Comparison of ENCODE assay signal across 7 cellular contexts in genomic region chr19:19820774-19821315, GRCh38. TPM values are rescaled to one million over a fixed set of nuclear protein-coding genes. Genes with fewer than 3 reads are reported as not detected.
DNase-seq lines count a peak whose midpoint lies in the region; ATAC-seq lines count a peak whose summit lies in the region.

No MANE protein-coding gene starts in this region.

- peak overlapping the region; percentile 97 for H3K27ac Mint-ChIP-seq in activated T-helper 1 cell treated with anti-CD3 and anti-CD28 coated beads, Interleukin-12 subunit alpha, Interleukin-12 subunit beta, Interleukin-2, Interleukin-4 antibody, amounts not matched to agents 30 ng/mL and 10 ng/mL and 1 ng/mL, durations not matched to agents 14 hours and 24 hours and 36 hours

- intact Hi-C loops in activated T-helper 1 cell treated with anti-CD3 and anti-CD28 coated beads, Interleukin-12 subunit alpha, Interleukin-12 subunit beta, Interleukin-2, Interleukin-4 antibody, amounts not matched to agents 30 ng/mL and 10 ng/mL and 1 ng/mL, durations not matched to agents 14 hours and 24 hours and 36 hours (cut with micrococcal nuclease) = loop anchor here (1.0 to 2.0 kb wide), 6 partner anchors 44 to 222 kb away; partner anchors contain the start of genes ZNF101, ZNF14, ZNF253 and ZNF93

- H3K27ac ChIP-seq in subcutaneous abdominal adipose tissue (ENCODE audit: low read depth, low read length) = peak overlapping the region; percentile 98

- no peaks in the 10 kb centered on the region for H3K36me3 ChIP-seq in subcutaneous abdominal adipose tissue (ENCODE audit: control insufficient read depth in 5 of 5, insufficient read depth in 5 of 5, low read length in 5 of 5)

- DNase-seq in activated T-helper 1 cell treated with anti-CD3 and anti-CD28 coated beads, Interleukin-12 subunit alpha, Interleukin-12 subunit beta, Interleukin-2, Interleukin-4 antibody, amounts not matched to agents 30 ng/mL and 10 ng/mL and 1 ng/mL, durations not matched to agents 14 hours and 24 hours and 36 hours (ENCODE audit: low spot score) = no peak
- DNase-seq in anterior cingulate cortex (lab: John Stamatoyannopoulos, UW) (no peak), NCI-H1694 (lab: John Stamatoyannopoulos, UW) (no peak)

- peak overlapping the region; percentile 90 to 98 (median 96) for H3K9ac ChIP-seq in subcutaneous abdominal adipose tissue (ENCODE audit: low read length in 5 of 5)

- H3K4me1 ChIP-seq in subcutaneous abdominal adipose tissue (ENCODE audit: control insufficient read depth in 5 of 5, insufficient read depth in 5 of 5, low read length in 5 of 5) = peaks cover 0 to 31% (median 23%) of the 10 kb centered on the region in 5 donors

- H3K27me3 Mint-ChIP-seq in activated T-helper 1 cell treated with anti-CD3 and anti-CD28 coated beads, Interleukin-12 subunit alpha, Interleukin-12 subunit beta, Interleukin-2, Interleukin-4 antibody, amounts not matched to agents 30 ng/mL and 10 ng/mL and 1 ng/mL, durations not matched to agents 14 hours and 24 hours and 36 hours (ENCODE audit: insufficient read depth) = no peaks in the 10 kb centered on the region

- peaks cover 10% of the 10 kb centered on the region for H3K4me1 Mint-ChIP-seq in activated T-helper 1 cell treated with anti-CD3 and anti-CD28 coated beads, Interleukin-12 subunit alpha, Interleukin-12 subunit beta, Interleukin-2, Interleukin-4 antibody, amounts not matched to agents 30 ng/mL and 10 ng/mL and 1 ng/mL, durations not matched to agents 14 hours and 24 hours and 36 hours (ENCODE audit: low read depth)

- H3K4me3 ChIP-seq in iPS-18c (ENCODE audit: insufficient read depth, low read depth, low read length) (peak overlapping the region; percentile 88), subcutaneous abdominal adipose tissue (ENCODE audit: low read depth in 1 of 5, low read length in 5 of 5) (peak overlapping the region; percentile 96 to 99 (median 98))

- peaks cover 39% of the 10 kb centered on the region for H3K36me3 Mint-ChIP-seq in activated T-helper 1 cell treated with anti-CD3 and anti-CD28 coated beads, Interleukin-12 subunit alpha, Interleukin-12 subunit beta, Interleukin-2, Interleukin-4 antibody, amounts not matched to agents 30 ng/mL and 10 ng/mL and 1 ng/mL, durations not matched to agents 14 hours and 24 hours and 36 hours (ENCODE audit: low read depth)

- H3K9me3 Mint-ChIP-seq in activated T-helper 1 cell treated with anti-CD3 and anti-CD28 coated beads, Interleukin-12 subunit alpha, Interleukin-12 subunit beta, Interleukin-2, Interleukin-4 antibody, amounts not matched to agents 30 ng/mL and 10 ng/mL and 1 ng/mL, durations not matched to agents 14 hours and 24 hours and 36 hours = peaks cover 47% of the 10 kb centered on the region

- ATAC-seq in HG03432 (IDR thresholded peaks at IDR 0.05; ENCODE audit: unreplicated experiment) = peak; percentile 2
- ATAC-seq in GM18861 (IDR thresholded peaks at IDR 0.05; ENCODE audit: unreplicated experiment) = no peak

- no peaks in the 10 kb centered on the region for H3K27me3 ChIP-seq in subcutaneous abdominal adipose tissue (ENCODE audit: control insufficient read depth in 5 of 5, insufficient read depth in 4 of 5, low read length in 5 of 5)

- H3K4me3 Mint-ChIP-seq in activated T-helper 1 cell treated with anti-CD3 and anti-CD28 coated beads, Interleukin-12 subunit alpha, Interleukin-12 subunit beta, Interleukin-2, Interleukin-4 antibody, amounts not matched to agents 30 ng/mL and 10 ng/mL and 1 ng/mL, durations not matched to agents 14 hours and 24 hours and 36 hours = peak overlapping the region; percentile 98

- peaks cover 9% of the 10 kb centered on the region for H3K9me3 ChIP-seq in iPS-18c (ENCODE audit: control insufficient read depth, insufficient read depth, low read length)
- peaks cover 0 to 12% (median 6%) of the 10 kb centered on the region in 5 donors for H3K9me3 ChIP-seq in subcutaneous abdominal adipose tissue (ENCODE audit: control insufficient read depth in 5 of 5, low read length in 5 of 5)

RNA-seq across cellular contexts. Expression of gene ZNF506, which starts 0.7 kb away (rescaled TPM):
- 13.5 and 15.7 TPM in 2 replicates for total RNA-seq in activated T-helper 1 cell treated with anti-CD3 and anti-CD28 coated beads, Interleukin-12 subunit alpha, Interleukin-12 subunit beta, Interleukin-2, Interleukin-4 antibody, amounts not matched to agents 30 ng/mL and 10 ng/mL and 1 ng/mL, durations not matched to agents 14 hours and 24 hours and 36 hours

RNA-seq across cellular contexts. Expression of gene ZNF253, which starts 44.8 kb away (rescaled TPM):
- 7.8 and 11.1 TPM in 2 replicates for total RNA-seq in activated T-helper 1 cell treated with anti-CD3 and anti-CD28 coated beads, Interleukin-12 subunit alpha, Interleukin-12 subunit beta, Interleukin-2, Interleukin-4 antibody, amounts not matched to agents 30 ng/mL and 10 ng/mL and 1 ng/mL, durations not matched to agents 14 hours and 24 hours and 36 hours
